In genomic region chr5:163505475-163506457, GRCh38 we compare ENCODE assay signal across 2 cellular contexts.
TF ChIP-seq lines count a peak whose summit lies in the region.

MAT2B (plus strand) TSS chr5:163505619; CDS start chr5:163505687, 68 bp downstream.

TF ChIP-seq in IMR-90, 13 proteins besides CTCF, POLR2A, EP300 and RAD21:
- TF ChIP-seq FOS (IDR thresholded peaks at IDR 0.05; ENCODE audit: low read depth, low read length) = no peak
- peak; percentile 58; the same call in 1 of the 2 replicates for TF ChIP-seq MXI1 (IDR thresholded peaks at IDR 0.05; ENCODE audit: borderline replicate concordance, low read depth, low read length)
- TF ChIP-seq RFX5 (IDR thresholded peaks at IDR 0.05; ENCODE audit: low read depth, low read length) = no peak
- peak; percentile 50 for TF ChIP-seq CEBPB (IDR thresholded peaks at IDR 0.05; ENCODE audit: low read depth, low read length)
- 0 out of 2 replicates have a peak, but pooled peaks have one; percentile 23 for TF ChIP-seq BHLHE40 (IDR thresholded peaks at IDR 0.05; ENCODE audit: low read depth, low read length)
- TF ChIP-seq USF2 (IDR thresholded peaks at IDR 0.05; ENCODE audit: low read depth, low read length) = peak; percentile 32; the same call in 1 of the 2 replicates
TF ChIP-seq in IMR-90: peak in this region for 4.

TF ChIP-seq in endothelial cell of umbilical vein, 7 proteins besides CTCF, POLR2A, EP300 and RAD21:
- TF ChIP-seq POLR2AphosphoS5 (IDR thresholded peaks at IDR 0.05; ENCODE audit: insufficient read depth, low read depth, low read length) (peak; percentile 90), EZH2 (IDR thresholded peaks at IDR 0.05; ENCODE audit: borderline replicate concordance, low read depth, low read length, severe bottlenecking) (no peak), MAX (IDR thresholded peaks at IDR 0.05; ENCODE audit: insufficient read depth, insufficient read length) (peak; percentile 24)
